2 cellular contexts compared by ENCODE assay signal in the genomic region with DNA sequence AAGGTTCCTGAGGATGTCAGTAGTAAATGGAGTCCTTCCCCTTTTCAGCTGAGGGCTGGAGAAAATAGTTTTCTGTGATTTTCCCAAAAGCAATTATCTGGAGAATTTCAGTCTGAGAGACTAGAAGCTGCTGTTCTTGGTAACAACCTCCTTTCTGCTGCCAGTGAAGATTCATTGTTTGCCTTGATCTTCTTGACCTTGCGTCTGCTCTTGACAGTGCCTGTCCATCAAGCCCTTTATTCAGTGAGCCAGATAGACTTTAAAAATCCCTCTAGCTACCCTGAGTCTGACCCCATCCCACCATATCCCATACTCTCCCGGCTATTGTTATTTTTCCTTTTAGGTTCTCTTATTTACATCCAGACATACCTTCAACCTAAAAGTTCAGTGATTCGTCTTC.
TF ChIP-seq lines count a peak whose summit lies in the region.

No MANE protein-coding gene starts in this region.

TF ChIP-seq in GM23338, 12 proteins besides CTCF, POLR2A, EP300 and RAD21:
- TF ChIP-seq, protein P1, sequence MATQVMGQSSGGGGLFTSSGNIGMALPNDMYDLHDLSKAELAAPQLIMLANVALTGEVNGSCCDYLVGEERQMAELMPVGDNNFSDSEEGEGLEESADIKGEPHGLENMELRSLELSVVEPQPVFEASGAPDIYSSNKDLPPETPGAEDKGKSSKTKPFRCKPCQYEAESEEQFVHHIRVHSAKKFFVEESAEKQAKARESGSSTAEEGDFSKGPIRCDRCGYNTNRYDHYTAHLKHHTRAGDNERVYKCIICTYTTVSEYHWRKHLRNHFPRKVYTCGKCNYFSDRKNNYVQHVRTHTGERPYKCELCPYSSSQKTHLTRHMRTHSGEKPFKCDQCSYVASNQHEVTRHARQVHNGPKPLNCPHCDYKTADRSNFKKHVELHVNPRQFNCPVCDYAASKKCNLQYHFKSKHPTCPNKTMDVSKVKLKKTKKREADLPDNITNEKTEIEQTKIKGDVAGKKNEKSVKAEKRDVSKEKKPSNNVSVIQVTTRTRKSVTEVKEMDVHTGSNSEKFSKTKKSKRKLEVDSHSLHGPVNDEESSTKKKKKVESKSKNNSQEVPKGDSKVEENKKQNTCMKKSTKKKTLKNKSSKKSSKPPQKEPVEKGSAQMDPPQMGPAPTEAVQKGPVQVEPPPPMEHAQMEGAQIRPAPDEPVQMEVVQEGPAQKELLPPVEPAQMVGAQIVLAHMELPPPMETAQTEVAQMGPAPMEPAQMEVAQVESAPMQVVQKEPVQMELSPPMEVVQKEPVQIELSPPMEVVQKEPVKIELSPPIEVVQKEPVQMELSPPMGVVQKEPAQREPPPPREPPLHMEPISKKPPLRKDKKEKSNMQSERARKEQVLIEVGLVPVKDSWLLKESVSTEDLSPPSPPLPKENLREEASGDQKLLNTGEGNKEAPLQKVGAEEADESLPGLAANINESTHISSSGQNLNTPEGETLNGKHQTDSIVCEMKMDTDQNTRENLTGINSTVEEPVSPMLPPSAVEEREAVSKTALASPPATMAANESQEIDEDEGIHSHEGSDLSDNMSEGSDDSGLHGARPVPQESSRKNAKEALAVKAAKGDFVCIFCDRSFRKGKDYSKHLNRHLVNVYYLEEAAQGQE (IDR thresholded peaks at IDR 0.05; ENCODE audit: unreplicated experiment) = no peak
- TF ChIP-seq CREB1 (CRISPR knock-in tag; IDR thresholded peaks at IDR 0.05; ENCODE audit: low read depth) (no peak), STAT1 (IDR thresholded peaks at IDR 0.05; ENCODE audit: unreplicated experiment) (no peak)
- TF ChIP-seq, protein P2, sequence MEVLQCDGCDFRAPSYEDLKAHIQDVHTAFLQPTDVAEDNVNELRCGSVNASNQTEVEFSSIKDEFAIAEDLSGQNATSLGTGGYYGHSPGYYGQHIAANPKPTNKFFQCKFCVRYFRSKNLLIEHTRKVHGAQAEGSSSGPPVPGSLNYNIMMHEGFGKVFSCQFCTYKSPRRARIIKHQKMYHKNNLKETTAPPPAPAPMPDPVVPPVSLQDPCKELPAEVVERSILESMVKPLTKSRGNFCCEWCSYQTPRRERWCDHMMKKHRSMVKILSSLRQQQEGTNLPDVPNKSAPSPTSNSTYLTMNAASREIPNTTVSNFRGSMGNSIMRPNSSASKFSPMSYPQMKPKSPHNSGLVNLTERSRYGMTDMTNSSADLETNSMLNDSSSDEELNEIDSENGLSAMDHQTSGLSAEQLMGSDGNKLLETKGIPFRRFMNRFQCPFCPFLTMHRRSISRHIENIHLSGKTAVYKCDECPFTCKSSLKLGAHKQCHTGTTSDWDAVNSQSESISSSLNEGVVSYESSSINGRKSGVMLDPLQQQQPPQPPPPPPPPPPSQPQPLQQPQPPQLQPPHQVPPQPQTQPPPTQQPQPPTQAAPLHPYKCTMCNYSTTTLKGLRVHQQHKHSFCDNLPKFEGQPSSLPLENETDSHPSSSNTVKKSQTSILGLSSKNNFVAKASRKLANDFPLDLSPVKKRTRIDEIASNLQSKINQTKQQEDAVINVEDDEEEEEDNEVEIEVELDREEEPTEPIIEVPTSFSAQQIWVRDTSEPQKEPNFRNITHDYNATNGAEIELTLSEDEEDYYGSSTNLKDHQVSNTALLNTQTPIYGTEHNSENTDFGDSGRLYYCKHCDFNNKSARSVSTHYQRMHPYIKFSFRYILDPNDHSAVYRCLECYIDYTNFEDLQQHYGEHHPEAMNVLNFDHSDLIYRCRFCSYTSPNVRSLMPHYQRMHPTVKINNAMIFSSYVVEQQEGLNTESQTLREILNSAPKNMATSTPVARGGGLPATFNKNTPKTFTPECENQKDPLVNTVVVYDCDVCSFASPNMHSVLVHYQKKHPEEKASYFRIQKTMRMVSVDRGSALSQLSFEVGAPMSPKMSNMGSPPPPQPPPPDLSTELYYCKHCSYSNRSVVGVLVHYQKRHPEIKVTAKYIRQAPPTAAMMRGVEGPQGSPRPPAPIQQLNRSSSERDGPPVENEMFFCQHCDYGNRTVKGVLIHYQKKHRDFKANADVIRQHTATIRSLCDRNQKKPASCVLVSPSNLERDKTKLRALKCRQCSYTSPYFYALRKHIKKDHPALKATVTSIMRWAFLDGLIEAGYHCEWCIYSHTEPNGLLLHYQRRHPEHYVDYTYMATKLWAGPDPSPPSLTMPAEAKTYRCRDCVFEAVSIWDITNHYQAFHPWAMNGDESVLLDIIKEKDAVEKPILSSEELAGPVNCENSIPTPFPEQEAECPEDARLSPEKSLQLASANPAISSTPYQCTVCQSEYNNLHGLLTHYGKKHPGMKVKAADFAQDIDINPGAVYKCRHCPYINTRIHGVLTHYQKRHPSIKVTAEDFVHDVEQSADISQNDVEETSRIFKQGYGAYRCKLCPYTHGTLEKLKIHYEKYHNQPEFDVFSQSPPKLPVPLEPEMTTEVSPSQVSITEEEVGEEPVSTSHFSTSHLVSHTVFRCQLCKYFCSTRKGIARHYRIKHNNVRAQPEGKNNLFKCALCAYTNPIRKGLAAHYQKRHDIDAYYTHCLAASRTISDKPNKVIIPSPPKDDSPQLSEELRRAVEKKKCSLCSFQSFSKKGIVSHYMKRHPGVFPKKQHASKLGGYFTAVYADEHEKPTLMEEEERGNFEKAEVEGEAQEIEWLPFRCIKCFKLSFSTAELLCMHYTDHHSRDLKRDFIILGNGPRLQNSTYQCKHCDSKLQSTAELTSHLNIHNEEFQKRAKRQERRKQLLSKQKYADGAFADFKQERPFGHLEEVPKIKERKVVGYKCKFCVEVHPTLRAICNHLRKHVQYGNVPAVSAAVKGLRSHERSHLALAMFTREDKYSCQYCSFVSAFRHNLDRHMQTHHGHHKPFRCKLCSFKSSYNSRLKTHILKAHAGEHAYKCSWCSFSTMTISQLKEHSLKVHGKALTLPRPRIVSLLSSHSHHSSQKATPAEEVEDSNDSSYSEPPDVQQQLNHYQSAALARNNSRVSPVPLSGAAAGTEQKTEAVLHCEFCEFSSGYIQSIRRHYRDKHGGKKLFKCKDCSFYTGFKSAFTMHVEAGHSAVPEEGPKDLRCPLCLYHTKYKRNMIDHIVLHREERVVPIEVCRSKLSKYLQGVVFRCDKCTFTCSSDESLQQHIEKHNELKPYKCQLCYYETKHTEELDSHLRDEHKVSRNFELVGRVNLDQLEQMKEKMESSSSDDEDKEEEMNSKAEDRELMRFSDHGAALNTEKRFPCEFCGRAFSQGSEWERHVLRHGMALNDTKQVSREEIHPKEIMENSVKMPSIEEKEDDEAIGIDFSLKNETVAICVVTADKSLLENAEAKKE (CRISPR knock-in tag; IDR thresholded peaks at IDR 0.05) = no peak
TF ChIP-seq in GM23338: peak in this region for 0.

TF ChIP-seq in H1, 55 proteins besides CTCF, POLR2A, EP300 and RAD21:
- TF ChIP-seq ZNF274 (IDR thresholded peaks at IDR 0.05; ENCODE audit: borderline replicate concordance, extremely low read depth, low read length) (no peak), JUND (IDR thresholded peaks at IDR 0.05; ENCODE audit: low read length) (no peak), MAFK (IDR thresholded peaks at IDR 0.05; ENCODE audit: low read depth, low read length) (no peak), BRCA1 (IDR thresholded peaks at IDR 0.05; ENCODE audit: low read depth, low read length) (no peak), CEBPB (IDR thresholded peaks at IDR 0.05; ENCODE audit: low read depth, low read length) (no peak), CREB1 (IDR thresholded peaks at IDR 0.05) (no peak), YY1 (IDR thresholded peaks at IDR 0.05; ENCODE audit: low read depth, low read length) (no peak), POLR2AphosphoS5 (IDR thresholded peaks at IDR 0.05; ENCODE audit: low read depth, low read length) (no peak)
